ENCODE assay signal across 14 cellular contexts in genomic region chr1:67716800-67717199, GRCh38. TPM values are rescaled to one million over a fixed set of nuclear protein-coding genes. Genes with fewer than 3 reads are reported as not detected.
DNase-seq lines count a peak whose midpoint lies in the region; ATAC-seq and TF ChIP-seq lines count a peak whose summit lies in the region.
"Had no signal": no experiment of that assay in that cellular context is flagged by ENCODE, and none has a peak within 500 bp of the region (broad histone marks: within the 10 kb centered on the region; RNA-seq: fewer than 3 reads in every experiment).

No MANE protein-coding gene starts in this region.

- ATAC-seq in CD4-positive, alpha-beta T cell (ENCODE audit: poor library complexity) = no peak
- ATAC-seq in GM18868 (IDR thresholded peaks at IDR 0.05; ENCODE audit: unreplicated experiment) = no peak
- no peak for ATAC-seq in GM21528 (IDR thresholded peaks at IDR 0.05; ENCODE audit: low FRiP score, unreplicated experiment)
- ATAC-seq: activated CD4-positive, CD25-positive, alpha-beta regulatory T cell treated with anti-CD3 and anti-CD28 coated beads, Interleukin-2, amount 50 U/mL, for 24 hours; activated T-helper 17 cell treated with anti-CD3 and anti-CD28 coated beads, Interleukin-2, amount 50 U/mL, for 72 hours had no signal

- peak overlapping the region in 4 of 5 experiments; percentile 10 to 73 (median 40) for H3K27ac Mint-ChIP-seq in brain
- H3K27ac Mint-ChIP-seq in CD4-positive, alpha-beta T cell = no peak overlapping the region
- H3K27ac Mint-ChIP-seq: activated T-helper 17 cell treated with anti-CD3 and anti-CD28 coated beads, Interleukin-2, amount 50 U/mL, for 72 hours had no signal

- H3K9me3 Mint-ChIP-seq in brain = no peaks in the 10 kb centered on the region
- no peaks in the 10 kb centered on the region for H3K9me3 Mint-ChIP-seq in CD4-positive, alpha-beta T cell
- H3K9me3 Mint-ChIP-seq: activated T-helper 17 cell treated with anti-CD3 and anti-CD28 coated beads, Interleukin-2, amount 50 U/mL, for 72 hours had no signal

- no peaks in the 10 kb centered on the region for H3K27me3 Mint-ChIP-seq in brain
- H3K27me3 Mint-ChIP-seq in CD4-positive, alpha-beta T cell = no peaks in the 10 kb centered on the region
- H3K27me3 Mint-ChIP-seq: activated T-helper 17 cell treated with anti-CD3 and anti-CD28 coated beads, Interleukin-2, amount 50 U/mL, for 72 hours had no signal

- H3K27me3 ChIP-seq in CD4-positive, alpha-beta T cell (ENCODE audit: control insufficient read depth, insufficient read depth, low read length) = no peaks in the 10 kb centered on the region
- H3K27me3 ChIP-seq: tibial nerve had no signal

- POLR2A ChIA-PET in CD4-positive, alpha-beta T cell (lab: Charles Lee) = no interaction called here

- H3K9me3 ChIP-seq in CD4-positive, alpha-beta T cell (ENCODE audit: control insufficient read depth, low read length) = no peaks in the 10 kb centered on the region
- H3K9me3 ChIP-seq: tibial nerve had no signal

- peaks cover 59% of the 10 kb centered on the region for H3K4me1 Mint-ChIP-seq in brain
- no peaks in the 10 kb centered on the region for H3K4me1 Mint-ChIP-seq in CD4-positive, alpha-beta T cell (ENCODE audit: low read depth)
- H3K4me1 Mint-ChIP-seq: activated T-helper 17 cell treated with anti-CD3 and anti-CD28 coated beads, Interleukin-2, amount 50 U/mL, for 72 hours had no signal

- CTCF ChIA-PET in CD4-positive, alpha-beta T cell (lab: Charles Lee) = no interaction called here

- intact Hi-C loops in CD4-positive, alpha-beta T cell (cut with DNase I, micrococcal nuclease) = no loop called here

- H3K4me3 ChIP-seq in LNCaP clone FGC (ENCODE audit: low read depth, low read length) = no peak overlapping the region
- H3K4me3 ChIP-seq: tibial nerve had no signal

- H3K36me3 Mint-ChIP-seq in brain = no peaks in the 10 kb centered on the region
- H3K36me3 Mint-ChIP-seq in CD4-positive, alpha-beta T cell (ENCODE audit: low read depth) = no peaks in the 10 kb centered on the region

- peak overlapping the region in 1 of 5 experiments; percentile 10 for H3K4me3 Mint-ChIP-seq in brain
- H3K4me3 Mint-ChIP-seq in CD4-positive, alpha-beta T cell = no peak overlapping the region
- H3K4me3 Mint-ChIP-seq: activated T-helper 17 cell treated with anti-CD3 and anti-CD28 coated beads, Interleukin-2, amount 50 U/mL, for 72 hours had no signal

- no peak overlapping the region for H3K27ac ChIP-seq in CD4-positive, alpha-beta T cell (ENCODE audit: low read depth, low read length)

- DNase-seq in COR-L47 (lab: John Stamatoyannopoulos, UW) (peak; percentile 33), LNCaP clone FGC (ENCODE audit: low read depth) (peak; percentile 89), medulla oblongata (ENCODE audit: extremely low spot score) (peak; percentile 54), KG1 (lab: John Stamatoyannopoulos, UW) (no peak)
- no peak for DNase-seq in CD4-positive, alpha-beta T cell
- DNase-seq: caudate nucleus, NCI-H1694, retina had no signal

- no peak for TF ChIP-seq CTCF in LNCaP clone FGC (IDR thresholded peaks at IDR 0.05; ENCODE audit: control insufficient read depth, extremely low read depth, insufficient read depth)
- no peak for TF ChIP-seq CTCF in brain (conservative IDR thresholded peaks at IDR 0.05)
- no peak for TF ChIP-seq CTCF in CD4-positive, alpha-beta T cell (IDR thresholded peaks at IDR 0.05)

RNA-seq across cellular contexts. Expression of gene GADD45A, which starts 31.8 kb away (rescaled TPM):
- 33.2 TPM for polyA plus RNA-seq in brain (ENCODE audit: insufficient read depth, low read depth, low replicate concordance)
- 100 to 1,000 TPM; 136 to 140 TPM for total RNA-seq in CD4-positive, alpha-beta T cell

Comparison
In these comparisons a context has a peak if more than half of its experiments do, and no peak if none do; other contexts are left out.
1. DNase-seq: peak in COR-L47 (single experiment), LNCaP clone FGC (single experiment) and medulla oblongata (single experiment); none in CD4-positive, alpha-beta T cell (0 of 10) and KG1 (single experiment).